Comparison of ENCODE assay signal across 8 cellular contexts in genomic region chr11:115504279-115505158, GRCh38. TPM values are rescaled to one million over a fixed set of nuclear protein-coding genes. Genes with fewer than 3 reads are reported as not detected.
DNase-seq lines count a peak whose midpoint lies in the region; ATAC-seq and TF ChIP-seq lines count a peak whose summit lies in the region.

Gene CADM1, minus strand, starts transcription at chr11:115504415.

- TF ChIP-seq CTCF in esophagus squamous epithelium (IDR thresholded peaks at IDR 0.05): peak; percentile 12 to 83 (median 65)

- ATAC-seq in GM18858 (IDR thresholded peaks at IDR 0.05; ENCODE audit: unreplicated experiment) (peak; percentile 57), HG03520 (IDR thresholded peaks at IDR 0.05; ENCODE audit: unreplicated experiment) (peak; percentile 87)

- H3K9me3 ChIP-seq in esophagus squamous epithelium: no peaks in the 10 kb centered on the region
- no peaks in the 10 kb centered on the region for H3K9me3 ChIP-seq in mucosa of rectum (ENCODE audit: control insufficient read depth in 2 of 2, low read length in 2 of 2)
- H3K9me3 ChIP-seq in Karpas-422 (ENCODE audit: low read length): no peaks in the 10 kb centered on the region

- H3K79me2 ChIP-seq in Karpas-422 (ENCODE audit: low read length): no peaks in the 10 kb centered on the region

- H3K4me3 ChIP-seq in esophagus squamous epithelium (peak within 1 kb of the TSS; percentile 58 to 76 (median 70)), mucosa of rectum (ENCODE audit: low read length in 2 of 2) (peak within 1 kb of the TSS; percentile 70 to 81), Karpas-422 (ENCODE audit: low read length) (no peak within 1 kb of the TSS)

- DNase-seq in NOMO-1 (lab: John Stamatoyannopoulos, UW; ENCODE audit: unreplicated experiment in 2 of 2): peak; percentile 91
- DNase-seq in activated T-cell treated with anti-CD3 and anti-CD28 coated beads, Interleukin-2, amount 50 U/mL, for 48 hours: peak; percentile 75 to 80
- DNase-seq in esophagus squamous epithelium (lab: John Stamatoyannopoulos, UW): peak; percentile 38
- DNase-seq in stimulated activated CD8-positive, alpha-beta memory T cell treated with anti-CD3 and anti-CD28 coated beads, Interleukin-4, amount 100 ng/mL, for 1 hour (ENCODE audit: low read depth in 2 of 2, low spot score in 1 of 2): peak; percentile 28 to 65
- DNase-seq in Karpas-422: no peak

- no peaks in the 10 kb centered on the region for H3K9me2 ChIP-seq in Karpas-422 (replicated peaks; ENCODE audit: insufficient read depth, low read length)

- peak within 1 kb of the TSS; percentile 8 to 59 for H3K9ac ChIP-seq in mucosa of rectum (ENCODE audit: low read depth in 1 of 2, low read length in 2 of 2)
- no peak within 1 kb of the TSS for H3K9ac ChIP-seq in Karpas-422 (ENCODE audit: low read length)

- WGBS in esophagus squamous epithelium, 2 donors: 0 to 2% methylated on average over 13 to 18 of the region's 76 CpGs

- no peak within 1 kb of the TSS for H3K4me2 ChIP-seq in Karpas-422 (ENCODE audit: low read depth, low read length, poor library complexity, severe bottlenecking)

- H3K4me1 ChIP-seq in esophagus squamous epithelium (peaks cover 9 to 47% (median 10%) of the 10 kb centered on the region in 3 donors), mucosa of rectum (ENCODE audit: control insufficient read depth in 2 of 2, insufficient read depth in 2 of 2, low read length in 2 of 2) (peaks cover 12 to 15% of the 10 kb centered on the region in 2 donors), Karpas-422 (ENCODE audit: low read length) (no peaks in the 10 kb centered on the region)

- no peaks in the 10 kb centered on the region for H4K20me1 ChIP-seq in Karpas-422 (ENCODE audit: insufficient read depth, low read depth, low read length)

- TF ChIP-seq POLR2A in esophagus squamous epithelium (IDR thresholded peaks at IDR 0.05): peak in 3 of 4 donors; percentile 77 to 87 (median 79)

- no peak within 1 kb of the TSS for H2AFZ ChIP-seq in Karpas-422 (ENCODE audit: low read length)

- intact Hi-C loops in esophagus squamous epithelium (cut with DNase I): loop anchor here (10.0 kb wide), 1 partner anchor 260 kb away; no protein-coding TSS in a partner anchor

- H3K27ac ChIP-seq in esophagus squamous epithelium (peak within 1 kb of the TSS; percentile 57 to 87 (median 85)), mucosa of rectum (ENCODE audit: low read depth in 2 of 2, low read length in 2 of 2) (peak within 1 kb of the TSS in 1 of 2 donors; percentile 48), Karpas-422 (ENCODE audit: low read length) (no peak within 1 kb of the TSS)

- H3K36me3 ChIP-seq in esophagus squamous epithelium (no peaks in the 10 kb centered on the region), mucosa of rectum (ENCODE audit: control insufficient read depth in 2 of 2, insufficient read depth in 2 of 2, low read length in 2 of 2) (no peaks in the 10 kb centered on the region), Karpas-422 (ENCODE audit: insufficient read depth, low read length) (no peaks in the 10 kb centered on the region)

- peaks cover 0 to 58% (median 0%) of the 10 kb centered on the region in 4 donors for H3K27me3 ChIP-seq in esophagus squamous epithelium
- peaks cover 38 to 42% of the 10 kb centered on the region in 2 donors for H3K27me3 ChIP-seq in mucosa of rectum (ENCODE audit: control insufficient read depth in 2 of 2, insufficient read depth in 2 of 2, low read length in 2 of 2)
- H3K27me3 ChIP-seq in Karpas-422 (ENCODE audit: low read length): no peaks in the 10 kb centered on the region

RNA-seq across cellular contexts. Expression of gene CADM1, which starts in this region (rescaled TPM):
- total RNA-seq in esophagus squamous epithelium: 10 to 100 TPM in 2 of 4 donors, 1 to 10 TPM in 2; 1.7 to 15.1 (median 8.3) TPM
- total RNA-seq in Karpas-422 (2014; rRNA removed; shearing (Covaris generic); ENCODE audit: low replicate concordance): 0.14 TPM in 1 of 2 replicates, not detected in the other
